8 cellular contexts compared by ENCODE assay signal in the genomic region with DNA sequence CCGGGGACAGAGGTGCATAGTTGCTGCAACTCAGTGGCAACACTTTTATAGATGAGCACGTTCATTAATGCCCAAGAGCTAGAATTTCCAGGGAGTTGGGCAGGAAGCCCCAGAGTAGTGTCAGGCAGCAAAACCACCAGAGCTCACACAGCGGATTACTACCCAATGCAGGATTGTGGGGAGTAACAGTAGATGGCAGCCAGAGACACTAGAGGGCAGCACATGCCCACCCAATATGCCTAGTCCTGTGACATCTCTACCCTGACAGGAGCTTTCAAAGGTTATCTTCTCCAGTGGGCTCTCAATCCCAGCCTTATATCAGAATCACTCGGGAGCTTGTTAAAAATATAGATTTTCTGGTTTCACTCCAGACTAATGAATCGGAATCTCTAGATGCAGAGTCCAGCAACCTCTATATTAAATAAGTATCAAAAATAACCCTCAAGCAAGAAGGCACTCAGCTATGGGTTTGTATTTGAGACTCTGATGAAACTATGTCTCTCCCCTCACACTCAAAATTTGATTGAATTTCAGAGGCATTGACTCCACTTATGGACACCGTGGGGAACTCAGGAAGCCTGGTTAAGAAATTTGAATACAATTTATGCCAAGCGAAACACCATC. TPM values are rescaled to one million over a fixed set of nuclear protein-coding genes. Genes with fewer than 3 reads are reported as not detected.
A peak's percentile ranks its signal among the peaks of the same experiment; 100 is the strongest.
DNase-seq lines count a peak whose midpoint lies in the region; ATAC-seq, FAIRE-seq and TF ChIP-seq lines count a peak whose summit lies in the region.

No MANE protein-coding gene starts in this region.

- ATAC-seq in GM19455 (IDR thresholded peaks at IDR 0.05; ENCODE audit: unreplicated experiment) = no peak

- peak; percentile 39 for FAIRE-seq in G401.6 (lab: Jason Lieb, UNC)

- H3K9me3 ChIP-seq in left ventricle myocardium inferior (replicated peaks) = no peaks in the 10 kb centered on the region

- no peaks in the 10 kb centered on the region for H3K4me1 ChIP-seq in left ventricle myocardium inferior

- intact Hi-C loops in left ventricle myocardium inferior (cut with micrococcal nuclease) = loop anchor here (5.0 kb wide), 1 partner anchor 88 kb away; the partner anchor contains the start of gene DNAJB5

- TF ChIP-seq CTCF in HFF-Myc (IDR thresholded peaks at IDR 0.05; ENCODE audit: low read depth, low read length, missing control alignments) (peak; percentile 87), left ventricle myocardium inferior (IDR thresholded peaks at IDR 0.05; ENCODE audit: borderline replicate concordance) (peak; percentile 87)

- H3K27ac ChIP-seq in left ventricle myocardium inferior (replicated peaks) = no peak overlapping the region

- H3K4me3 ChIP-seq in HFF-Myc (replicated peaks; ENCODE audit: low read depth, low read length) (no peak overlapping the region), left ventricle myocardium inferior (no peak overlapping the region)

- DNase-seq in HFF-Myc (ENCODE audit: extremely low read depth, low read depth) (peak; percentile 55), NCI-H1417 treated with DMSO at 0.1 percent for 48 hours (lab: John Stamatoyannopoulos, UW) (peak; percentile 1), T-helper 1 cell (peak; percentile 47 to 75 (median 64)), amniotic epithelial cell (ENCODE audit: low read depth) (peak; percentile 66), left ventricle myocardium inferior (peak; percentile 79), retina (peak; percentile 88)

- H3K36me3 ChIP-seq in left ventricle myocardium inferior = no peaks in the 10 kb centered on the region

- H3K27me3 ChIP-seq in left ventricle myocardium inferior (ENCODE audit: low read depth) = peaks cover 48% of the 10 kb centered on the region

RNA-seq across cellular contexts. Expression of gene PHF24, which starts 58.4 kb away (rescaled TPM):
- total RNA-seq in left ventricle myocardium inferior = 0.11 TPM

Comparison
In these comparisons a context has a peak if more than half of its experiments do, and no peak if none do; other contexts are left out.
1. DNase-seq: peak in every context shown above with its lines; median percentile 88 in retina; 79 in left ventricle myocardium inferior; 66 in amniotic epithelial cell; 64 in T-helper 1 cell; 55 in HFF-Myc; 1 in NCI-H1417 treated with DMSO at 0.1 percent for 48 hours.